ENCODE assay signal across 1 cellular context in genomic region chr11:66052664-66052982, GRCh38.
TF ChIP-seq lines count a peak whose summit lies in the region.

No MANE protein-coding gene starts in this region.

TF ChIP-seq in GM23338, 12 proteins besides CTCF, POLR2A, EP300 and RAD21 (continued from another document):
- no peak for TF ChIP-seq REST (IDR thresholded peaks at IDR 0.05; ENCODE audit: unreplicated experiment)
- TF ChIP-seq EZH2 (IDR thresholded peaks at IDR 0.05; ENCODE audit: low read depth, unreplicated experiment), result no peak
- TF ChIP-seq ETS1 (IDR thresholded peaks at IDR 0.05), result no peak
- TF ChIP-seq NANOG (IDR thresholded peaks at IDR 0.05; ENCODE audit: borderline replicate concordance), result no peak
- TF ChIP-seq ZNF331 (CRISPR knock-in tag; IDR thresholded peaks at IDR 0.05; ENCODE audit: low read depth), result no peak
- TF ChIP-seq EZH2phosphoT487 (IDR thresholded peaks at IDR 0.05; ENCODE audit: unreplicated experiment), result no peak
